ENCODE assay signal across 9 cellular contexts in the genomic region with DNA sequence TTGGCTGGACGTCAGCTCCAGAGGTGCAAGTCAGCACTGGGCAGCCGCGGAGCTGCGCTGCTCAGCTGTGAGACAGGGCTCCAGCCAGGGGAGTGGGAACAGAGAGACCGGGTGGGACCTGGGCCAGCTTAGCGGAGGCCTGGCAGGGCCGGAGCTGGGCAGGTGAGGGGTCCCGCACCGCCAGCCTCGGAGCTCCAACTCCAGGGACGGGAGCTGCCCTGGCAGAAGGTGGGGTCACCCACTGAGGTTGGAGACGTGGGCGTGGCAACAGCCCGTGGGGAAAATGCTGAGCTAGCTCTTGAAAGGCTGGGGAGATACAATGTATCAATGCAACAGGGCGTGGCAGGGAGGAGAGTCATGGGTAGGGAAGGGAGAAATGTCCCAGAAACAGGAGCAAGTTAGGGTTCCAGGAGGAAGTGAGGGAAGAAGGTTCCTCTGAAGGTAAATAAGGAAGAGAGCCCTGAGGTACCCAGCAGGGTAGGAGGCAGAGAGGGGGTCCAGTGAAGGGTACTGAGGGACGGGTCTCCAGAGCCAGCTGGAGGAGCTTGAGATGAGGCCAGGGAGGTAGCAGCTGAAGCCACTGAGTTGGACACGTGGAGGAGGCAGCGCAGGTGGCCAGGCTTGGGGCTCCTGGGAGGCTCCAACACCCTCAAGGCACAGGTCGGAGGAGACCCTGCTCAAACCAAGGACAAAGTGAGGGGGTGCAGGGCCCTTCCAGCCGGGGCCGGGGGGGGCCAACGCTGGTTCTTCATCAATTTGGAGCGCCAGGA. TPM values are rescaled to one million over a fixed set of nuclear protein-coding genes. Genes with fewer than 3 reads are reported as not detected.
DNase-seq lines count a peak whose midpoint lies in the region; ATAC-seq and FAIRE-seq lines count a peak whose summit lies in the region.
"Had no signal": no experiment of that assay in that cellular context is flagged by ENCODE, and none has a peak within 500 bp of the region (broad histone marks: within the 10 kb centered on the region; RNA-seq: fewer than 3 reads in every experiment).

No MANE protein-coding gene starts in this region.

- H4K91ac ChIP-seq in mesenchymal stem cell (ENCODE audit: low read length) = no peak overlapping the region

- H3K14ac ChIP-seq in mesenchymal stem cell (ENCODE audit: low read length in 2 of 2) = no peak overlapping the region

- no peaks in the 10 kb centered on the region for H3K9me3 ChIP-seq in mesenchymal stem cell (ENCODE audit: control insufficient read depth, low read length)

- H3K18ac ChIP-seq in mesenchymal stem cell (ENCODE audit: low read depth in 1 of 2, low read length in 2 of 2) = no peak overlapping the region

- H3K4me3 ChIP-seq in mesenchymal stem cell (ENCODE audit: insufficient read depth in 1 of 2, low read depth in 1 of 2, low read length in 2 of 2) = no peak overlapping the region

- WGBS in mesenchymal stem cell = 81% methylated on average over 23 of the region's 23 CpGs

- peaks cover 22% of the 10 kb centered on the region for H3K4me1 ChIP-seq in mesenchymal stem cell (ENCODE audit: control insufficient read depth, insufficient read depth, low read depth, low read length)

- intact Hi-C loops in Right ventricle myocardium superior (cut with DNase I) (no loop called here), Right ventricle myocardium inferior (cut with DNase I) (no loop called here)
- intact Hi-C loops in activated T-helper 2 cell treated with anti-CD3 and anti-CD28 coated beads, Interferon-gamma antibody, Interleukin-2, Interleukin-4, amounts not matched to agents 10 μg/mL and 5 μg/mL and 100 μg/mL, durations not matched to agents 14 hours and 24 hours and 36 hours (cut with micrococcal nuclease) = loop anchor here (5.0 kb wide), 1 partner anchor 99 kb away; no protein-coding TSS in a partner anchor

- peaks cover 86 to 91% of the 10 kb centered on the region in 2 experiments for H3K27me3 ChIP-seq in mesenchymal stem cell (ENCODE audit: control insufficient read depth in 1 of 2, insufficient read depth in 1 of 2, low read length in 2 of 2)

- H2AK5ac ChIP-seq in mesenchymal stem cell (ENCODE audit: low read length, severe bottlenecking) = no peak overlapping the region

- H2BK120ac ChIP-seq in mesenchymal stem cell (ENCODE audit: low read depth, low read length) = no peak overlapping the region

- no peaks in the 10 kb centered on the region for H3K9me3 Mint-ChIP-seq in activated T-helper 2 cell treated with anti-CD3 and anti-CD28 coated beads, Interferon-gamma antibody, Interleukin-2, Interleukin-4, amounts not matched to agents 10 μg/mL and 5 μg/mL and 100 μg/mL, durations not matched to agents 14 hours and 24 hours and 36 hours

- no peak overlapping the region for H3K4me2 ChIP-seq in mesenchymal stem cell (ENCODE audit: low read length, poor library complexity, severe bottlenecking)

- H3K23ac ChIP-seq in mesenchymal stem cell (ENCODE audit: low read length in 2 of 2) = no peak overlapping the region

- H3K36me3 Mint-ChIP-seq in activated T-helper 2 cell treated with anti-CD3 and anti-CD28 coated beads, Interferon-gamma antibody, Interleukin-2, Interleukin-4, amounts not matched to agents 10 μg/mL and 5 μg/mL and 100 μg/mL, durations not matched to agents 14 hours and 24 hours and 36 hours (ENCODE audit: low read depth) = peaks cover 8% of the 10 kb centered on the region

- no peak overlapping the region for H4K8ac ChIP-seq in mesenchymal stem cell (ENCODE audit: low read length)

- no peak overlapping the region for H2BK12ac ChIP-seq in mesenchymal stem cell (ENCODE audit: low read length in 2 of 2)

- no peak overlapping the region for H3K27ac Mint-ChIP-seq in activated T-helper 2 cell treated with anti-CD3 and anti-CD28 coated beads, Interferon-gamma antibody, Interleukin-2, Interleukin-4, amounts not matched to agents 10 μg/mL and 5 μg/mL and 100 μg/mL, durations not matched to agents 14 hours and 24 hours and 36 hours

- no peak overlapping the region for H2AFZ ChIP-seq in mesenchymal stem cell (ENCODE audit: low read depth, low read length)

- H3K36me3 ChIP-seq in mesenchymal stem cell (ENCODE audit: control insufficient read depth in 1 of 2, insufficient read depth in 2 of 2, low read depth in 1 of 2, low read length in 2 of 2) = no peaks in the 10 kb centered on the region

- FAIRE-seq in urothelium cell line (lab: Jason Lieb, UNC) = peak; percentile 81
- FAIRE-seq: keratinocyte had no signal

- H3K4me1 Mint-ChIP-seq in activated T-helper 2 cell treated with anti-CD3 and anti-CD28 coated beads, Interferon-gamma antibody, Interleukin-2, Interleukin-4, amounts not matched to agents 10 μg/mL and 5 μg/mL and 100 μg/mL, durations not matched to agents 14 hours and 24 hours and 36 hours (ENCODE audit: low read depth) = peaks cover 36% of the 10 kb centered on the region

- H3K79me1 ChIP-seq in mesenchymal stem cell (replicated peaks; ENCODE audit: low read length, poor library complexity, severe bottlenecking) = no peaks in the 10 kb centered on the region

- H3K4me3 Mint-ChIP-seq in activated T-helper 2 cell treated with anti-CD3 and anti-CD28 coated beads, Interferon-gamma antibody, Interleukin-2, Interleukin-4, amounts not matched to agents 10 μg/mL and 5 μg/mL and 100 μg/mL, durations not matched to agents 14 hours and 24 hours and 36 hours (ENCODE audit: low read depth) = peak overlapping the region; percentile 74

- no peak overlapping the region for H2BK5ac ChIP-seq in mesenchymal stem cell (ENCODE audit: low read depth, low read length, poor library complexity, severe bottlenecking)

- no peak overlapping the region for H3K27ac ChIP-seq in mesenchymal stem cell (ENCODE audit: low read length, poor library complexity, severe bottlenecking)

- peak overlapping the region; percentile 46 for H2BK15ac ChIP-seq in mesenchymal stem cell (ENCODE audit: low read depth, poor library complexity, severe bottlenecking)

- H3K4ac ChIP-seq in mesenchymal stem cell (ENCODE audit: low read depth in 1 of 2, low read length in 2 of 2) = no peak overlapping the region

- no peak overlapping the region for H3K9ac ChIP-seq in mesenchymal stem cell (ENCODE audit: low read length)

- DNase-seq in Right ventricle myocardium superior = peak; percentile 52
- no peak for DNase-seq in Right ventricle myocardium inferior (ENCODE audit: missing footprints)
- no peak for DNase-seq in activated T-helper 2 cell treated with anti-CD3 and anti-CD28 coated beads, Interferon-gamma antibody, Interleukin-2, Interleukin-4, amounts not matched to agents 10 μg/mL and 5 μg/mL and 100 μg/mL, durations not matched to agents 14 hours and 24 hours and 36 hours (ENCODE audit: low spot score)
- no peak for DNase-seq in mesenchymal stem cell
- DNase-seq in urothelium cell line (ENCODE audit: low spot score) = no peak
- DNase-seq in COR-L47 (lab: John Stamatoyannopoulos, UW) = no peak

- ATAC-seq in Right ventricle myocardium superior (ENCODE audit: poor library complexity) (no peak), Right ventricle myocardium inferior (no peak), GM19452 (IDR thresholded peaks at IDR 0.05; ENCODE audit: unreplicated experiment) (no peak), esophagus mucosa (no peak)

- H3K27me3 Mint-ChIP-seq in activated T-helper 2 cell treated with anti-CD3 and anti-CD28 coated beads, Interferon-gamma antibody, Interleukin-2, Interleukin-4, amounts not matched to agents 10 μg/mL and 5 μg/mL and 100 μg/mL, durations not matched to agents 14 hours and 24 hours and 36 hours (ENCODE audit: low read depth) = peaks cover 13% of the 10 kb centered on the region

RNA-seq across cellular contexts. Expression of gene NKD2, which starts 0.7 kb away (rescaled TPM):
- 2.8 TPM for total RNA-seq in Right ventricle myocardium superior
- 4.4 TPM for total RNA-seq in Right ventricle myocardium inferior
- 14.4 TPM in 2 replicates for total RNA-seq in activated T-helper 2 cell treated with anti-CD3 and anti-CD28 coated beads, Interferon-gamma antibody, Interleukin-2, Interleukin-4, amounts not matched to agents 10 μg/mL and 5 μg/mL and 100 μg/mL, durations not matched to agents 14 hours and 24 hours and 36 hours
- 6.5 TPM for polyA plus RNA-seq in mesenchymal stem cell (2013, experiment 1 of 2)
- 6.2 TPM for polyA plus RNA-seq in mesenchymal stem cell (2013, experiment 2 of 2)
- total RNA-seq in esophagus mucosa = 1.1 TPM
- polyA plus RNA-seq: keratinocyte had no signal
